20 cellular contexts compared by ENCODE assay signal in the genomic region with DNA sequence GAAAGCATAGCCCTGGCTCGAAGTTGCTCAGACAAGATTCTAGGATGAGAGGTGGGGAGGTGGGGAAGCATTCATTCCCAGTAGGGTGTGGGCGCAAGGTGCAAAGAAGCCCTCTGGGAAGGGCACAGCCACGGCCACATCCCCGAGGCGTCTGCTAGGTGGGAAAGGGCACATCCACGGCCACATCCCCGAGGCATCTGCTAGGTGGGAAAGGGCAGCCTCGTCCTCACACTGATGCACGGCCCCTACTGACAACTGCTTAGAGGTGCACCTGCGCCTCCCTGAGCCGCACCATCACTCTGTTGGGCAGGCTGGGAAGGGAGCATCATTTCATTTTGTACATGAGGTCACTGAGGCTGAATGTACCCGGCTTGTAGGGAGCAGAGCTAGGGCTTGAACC.
"Had no signal": no experiment of that assay in that cellular context is flagged by ENCODE, and none has a peak within 500 bp of the region (broad histone marks: within the 10 kb centered on the region; RNA-seq: fewer than 3 reads in every experiment).

No MANE protein-coding gene starts in this region.

- H3K4me3 Mint-ChIP-seq: activated naive CD4-positive, alpha-beta T cell treated with anti-CD3 and anti-CD28 coated beads, Interleukin-2, amount 50 U/mL, for 24 hours; naive thymus-derived CD4-positive, alpha-beta T cell; stimulated activated naive CD8-positive, alpha-beta T cell treated with anti-CD3 and anti-CD28 coated beads, Interleukin-15, Interleukin-2, amounts not matched to agents 100 ng/mL and 50 ng/mL, for 24 hours had no signal

- H3K36me3 Mint-ChIP-seq: activated naive CD4-positive, alpha-beta T cell treated with anti-CD3 and anti-CD28 coated beads, Interleukin-2, amount 50 U/mL, for 24 hours; naive thymus-derived CD4-positive, alpha-beta T cell had no signal

- H3K4me1 Mint-ChIP-seq: activated naive CD4-positive, alpha-beta T cell treated with anti-CD3 and anti-CD28 coated beads, Interleukin-2, amount 50 U/mL, for 24 hours had no signal

- H3K27ac ChIP-seq: adrenal gland, coronary artery, right lobe of liver had no signal

- H3K4me3 ChIP-seq: adrenal gland, coronary artery, mucosa of descending colon, right lobe of liver, upper lobe of left lung had no signal

- H3K9me3 ChIP-seq: adrenal gland, mucosa of descending colon, right lobe of liver, upper lobe of left lung had no signal

- H3K27ac Mint-ChIP-seq: activated naive CD4-positive, alpha-beta T cell treated with anti-CD3 and anti-CD28 coated beads, Interleukin-2, amount 50 U/mL, for 24 hours; naive thymus-derived CD4-positive, alpha-beta T cell; progenitor cell of endocrine pancreas; stimulated activated naive CD8-positive, alpha-beta T cell treated with anti-CD3 and anti-CD28 coated beads, Interleukin-15, Interleukin-2, amounts not matched to agents 100 ng/mL and 50 ng/mL, for 24 hours had no signal

- DNase-seq: activated CD4-positive, alpha-beta T cell treated with anti-CD3 and anti-CD28 coated beads, Interleukin-2, amount 50 U/mL, for 48 hours; activated CD4-positive, CD25-positive, alpha-beta regulatory T cell treated with anti-CD3 and anti-CD28 coated beads, Interleukin-2, amount 50 U/mL, for 72 hours; activated T-cell treated with anti-CD3 and anti-CD28 coated beads, Interleukin-2, amount 50 U/mL, for 1 hour; adrenal gland; central memory CD4-positive, alpha-beta T cell; effector CD4-positive, alpha-beta T cell; foreskin fibroblast; left colon; naive thymus-derived CD4-positive, alpha-beta T cell; nucleus accumbens; T-helper 1 cell; T1000; upper lobe of left lung had no signal

- H3K36me3 ChIP-seq: adrenal gland, right lobe of liver had no signal

- H3K9me3 Mint-ChIP-seq: activated naive CD4-positive, alpha-beta T cell treated with anti-CD3 and anti-CD28 coated beads, Interleukin-2, amount 50 U/mL, for 24 hours; naive thymus-derived CD4-positive, alpha-beta T cell; stimulated activated naive CD8-positive, alpha-beta T cell treated with anti-CD3 and anti-CD28 coated beads, Interleukin-15, Interleukin-2, amounts not matched to agents 100 ng/mL and 50 ng/mL, for 24 hours had no signal

- H3K4me1 ChIP-seq: right lobe of liver had no signal

- H3K27me3 Mint-ChIP-seq: activated naive CD4-positive, alpha-beta T cell treated with anti-CD3 and anti-CD28 coated beads, Interleukin-2, amount 50 U/mL, for 24 hours; naive thymus-derived CD4-positive, alpha-beta T cell; progenitor cell of endocrine pancreas; stimulated activated naive CD8-positive, alpha-beta T cell treated with anti-CD3 and anti-CD28 coated beads, Interleukin-15, Interleukin-2, amounts not matched to agents 100 ng/mL and 50 ng/mL, for 24 hours had no signal

- H3K27me3 ChIP-seq: adrenal gland, right lobe of liver, upper lobe of left lung had no signal

- ATAC-seq: left colon; mucosa of descending colon; naive thymus-derived CD4-positive, alpha-beta T cell; right lobe of liver; SK-N-SH treated with all-trans-retinoic acid at 6 μM for 48 hours had no signal
